Comparison of ENCODE assay signal across 8 cellular contexts in the genomic region with DNA sequence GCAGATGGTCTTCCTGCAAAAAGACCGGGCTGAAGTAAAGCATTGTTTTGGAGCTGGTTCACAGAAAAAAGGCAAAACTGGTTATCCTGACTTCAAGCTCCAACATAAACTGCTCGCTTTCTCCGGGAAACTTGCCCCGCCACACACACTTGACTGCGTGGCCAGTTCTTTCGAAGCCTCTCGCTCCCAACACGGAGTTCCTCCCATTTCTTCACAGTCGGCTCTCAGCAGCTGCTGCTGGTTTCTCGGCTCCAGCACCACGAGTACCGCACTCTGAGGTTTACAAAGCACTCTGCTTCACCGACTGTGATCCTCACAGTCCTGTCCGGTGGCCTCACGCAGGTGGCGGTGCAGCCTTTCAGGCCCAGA. TPM values are rescaled to one million over a fixed set of nuclear protein-coding genes. Genes with fewer than 3 reads are reported as not detected.
DNase-seq lines count a peak whose midpoint lies in the region; ATAC-seq lines count a peak whose summit lies in the region.

No MANE protein-coding gene starts in this region.

- H3K4me1 Mint-ChIP-seq in CD4-positive, CD25-positive, alpha-beta regulatory T cell = peaks cover 15 to 31% (median 25%) of the 10 kb centered on the region in 4 donors
- H3K4me1 Mint-ChIP-seq in activated naive CD8-positive, alpha-beta T cell treated with anti-CD3 and anti-CD28 coated beads, Interleukin-2, amount 50 U/mL, for 24 hours = peaks cover 27% of the 10 kb centered on the region

- peaks cover 4% of the 10 kb centered on the region for H3K27me3 Mint-ChIP-seq in CD4-positive, CD25-positive, alpha-beta regulatory T cell
- H3K27me3 Mint-ChIP-seq in activated naive CD8-positive, alpha-beta T cell treated with anti-CD3 and anti-CD28 coated beads, Interleukin-2, amount 50 U/mL, for 24 hours = no peaks in the 10 kb centered on the region

- peaks cover 17% of the 10 kb centered on the region for H3K36me3 Mint-ChIP-seq in CD4-positive, CD25-positive, alpha-beta regulatory T cell
- H3K36me3 Mint-ChIP-seq in activated naive CD8-positive, alpha-beta T cell treated with anti-CD3 and anti-CD28 coated beads, Interleukin-2, amount 50 U/mL, for 24 hours (ENCODE audit: low read depth) = peaks cover 52% of the 10 kb centered on the region

- H3K4me3 Mint-ChIP-seq in CD4-positive, CD25-positive, alpha-beta regulatory T cell = peak overlapping the region; percentile 93 to 100 (median 98)
- peak overlapping the region; percentile 89 for H3K4me3 Mint-ChIP-seq in activated naive CD8-positive, alpha-beta T cell treated with anti-CD3 and anti-CD28 coated beads, Interleukin-2, amount 50 U/mL, for 24 hours

- DNase-seq in CD4-positive, CD25-positive, alpha-beta regulatory T cell = no peak
- no peak for DNase-seq in activated naive CD8-positive, alpha-beta T cell treated with anti-CD3 and anti-CD28 coated beads, Interleukin-2, amount 50 U/mL, for 24 hours
- DNase-seq in NCI-H774 (lab: John Stamatoyannopoulos, UW) = no peak
- DNase-seq in NCI-H128 (lab: John Stamatoyannopoulos, UW; ENCODE audit: unreplicated experiment) = no peak
- DNase-seq in cerebellar cortex (ENCODE audit: low spot score) = no peak

- no peaks in the 10 kb centered on the region for H3K9me3 Mint-ChIP-seq in CD4-positive, CD25-positive, alpha-beta regulatory T cell
- H3K9me3 Mint-ChIP-seq in activated naive CD8-positive, alpha-beta T cell treated with anti-CD3 and anti-CD28 coated beads, Interleukin-2, amount 50 U/mL, for 24 hours = no peaks in the 10 kb centered on the region

- peak overlapping the region; percentile 97 for H3K27ac ChIP-seq in CD4-positive, CD25-positive, alpha-beta regulatory T cell (ENCODE audit: insufficient read depth, low read length, poor library complexity, severe bottlenecking)
- H3K27ac ChIP-seq in iPS-18a (ENCODE audit: low read length) (peak overlapping the region; percentile 91), stomach smooth muscle (ENCODE audit: low read length) (peak overlapping the region; percentile 90)

- H3K9ac ChIP-seq in iPS-18a (ENCODE audit: low read length) (peak overlapping the region; percentile 98), stomach smooth muscle (ENCODE audit: low read length in 2 of 2) (peak overlapping the region; percentile 77 to 89)

- no peaks in the 10 kb centered on the region for H3K9me3 ChIP-seq in CD4-positive, CD25-positive, alpha-beta regulatory T cell (ENCODE audit: control insufficient read depth in 2 of 2, low read length in 2 of 2)
- H3K9me3 ChIP-seq in iPS-18a (ENCODE audit: control insufficient read depth, low read depth, low read length) (no peaks in the 10 kb centered on the region), stomach smooth muscle (ENCODE audit: control insufficient read depth in 2 of 2, low read length in 2 of 2) (no peaks in the 10 kb centered on the region)

- H3K27ac Mint-ChIP-seq in CD4-positive, CD25-positive, alpha-beta regulatory T cell = peak overlapping the region; percentile 91 to 99 (median 92)
- peak overlapping the region; percentile 100 for H3K27ac Mint-ChIP-seq in activated naive CD8-positive, alpha-beta T cell treated with anti-CD3 and anti-CD28 coated beads, Interleukin-2, amount 50 U/mL, for 24 hours

- peaks cover 17% of the 10 kb centered on the region for H3K36me3 ChIP-seq in CD4-positive, CD25-positive, alpha-beta regulatory T cell (ENCODE audit: control insufficient read depth, insufficient read depth, low read length)
- H3K36me3 ChIP-seq in iPS-18a (ENCODE audit: control insufficient read depth, low read depth, low read length) (peaks cover 42% of the 10 kb centered on the region), stomach smooth muscle (ENCODE audit: control insufficient read depth in 2 of 2, insufficient read depth in 2 of 2, low read length in 2 of 2) (peaks cover 3 to 14% of the 10 kb centered on the region in 2 donors)

- ATAC-seq in CD4-positive, CD25-positive, alpha-beta regulatory T cell (ENCODE audit: low read depth in 2 of 2) = no peak
- ATAC-seq in HG02884 (IDR thresholded peaks at IDR 0.05; ENCODE audit: unreplicated experiment) = peak; percentile 29
- peak; percentile 10 for ATAC-seq in activated naive CD8-positive, alpha-beta T cell treated with anti-CD3 and anti-CD28 coated beads, Interleukin-2, amount 50 U/mL, for 24 hours

- peak overlapping the region; percentile 88 for H3K4me3 ChIP-seq in CD4-positive, CD25-positive, alpha-beta regulatory T cell (ENCODE audit: low read depth, low read length)
- H3K4me3 ChIP-seq in iPS-18a (ENCODE audit: low read length) (peak overlapping the region; percentile 83), stomach smooth muscle (ENCODE audit: low read length in 2 of 2) (peak overlapping the region; percentile 88 to 91)

- H3K27me3 ChIP-seq in CD4-positive, CD25-positive, alpha-beta regulatory T cell (ENCODE audit: control insufficient read depth, insufficient read depth, low read length) = no peaks in the 10 kb centered on the region
- H3K27me3 ChIP-seq in iPS-18a (ENCODE audit: control insufficient read depth, insufficient read depth, low read length) = no peaks in the 10 kb centered on the region
- H3K27me3 ChIP-seq in stomach smooth muscle (ENCODE audit: control insufficient read depth in 1 of 2, insufficient read depth in 2 of 2, low read length in 2 of 2) = no peaks in the 10 kb centered on the region

- H3K4me1 ChIP-seq in CD4-positive, CD25-positive, alpha-beta regulatory T cell (ENCODE audit: control insufficient read depth, insufficient read depth, low read length, poor library complexity, severe bottlenecking) = peaks cover 18% of the 10 kb centered on the region
- peaks cover 5% of the 10 kb centered on the region for H3K4me1 ChIP-seq in iPS-18a (ENCODE audit: control insufficient read depth, low read depth, low read length)
- H3K4me1 ChIP-seq in stomach smooth muscle (ENCODE audit: control insufficient read depth, insufficient read depth, low read length) = peaks cover 16% of the 10 kb centered on the region

RNA-seq across cellular contexts. Expression of gene CHEK1, which starts 0.2 kb away (rescaled TPM):
- 13.2 TPM for total RNA-seq in CD4-positive, CD25-positive, alpha-beta regulatory T cell
- 10 to 100 TPM in 1 of 4 donors, 1 to 10 TPM in 3; 4.4 to 12.7 (median 6.8) TPM for polyA plus RNA-seq in CD4-positive, CD25-positive, alpha-beta regulatory T cell

RNA-seq across cellular contexts. Expression of gene STT3A, which starts 32.6 kb away (rescaled TPM):
- total RNA-seq in CD4-positive, CD25-positive, alpha-beta regulatory T cell = 46.8 TPM
- 10 to 100 TPM; 51.0 to 73.3 (median 61.9) TPM for polyA plus RNA-seq in CD4-positive, CD25-positive, alpha-beta regulatory T cell

RNA-seq across cellular contexts. Expression of gene ACRV1, which starts 55.4 kb away (rescaled TPM):
- not detected for total RNA-seq in CD4-positive, CD25-positive, alpha-beta regulatory T cell
- not detected for polyA plus RNA-seq in CD4-positive, CD25-positive, alpha-beta regulatory T cell

RNA-seq across cellular contexts. Expression of gene EI24, which starts 55.9 kb away (rescaled TPM):
- 19.2 TPM for total RNA-seq in CD4-positive, CD25-positive, alpha-beta regulatory T cell
- 10 to 100 TPM; 57.2 to 84.9 (median 75.8) TPM for polyA plus RNA-seq in CD4-positive, CD25-positive, alpha-beta regulatory T cell

Comparison
In these comparisons a context has a peak if more than half of its experiments do, and no peak if none do; other contexts are left out.
1. ATAC-seq: peak in HG02884 (single experiment) and activated naive CD8-positive, alpha-beta T cell treated with anti-CD3 and anti-CD28 coated beads, Interleukin-2, amount 50 U/mL, for 24 hours (single experiment); none in CD4-positive, CD25-positive, alpha-beta regulatory T cell (0 of 2).
2. Peak in every context shown above with its lines, with median percentiles within 50 percentile points of each other: H3K27ac ChIP-seq and H3K4me3 ChIP-seq.